Comparison of ENCODE assay signal across 20 cellular contexts in genomic region chr17:80807014-80807413, GRCh38.
"Had no signal": no experiment of that assay in that cellular context is flagged by ENCODE, and none has a peak within 500 bp of the region (broad histone marks: within the 10 kb centered on the region; RNA-seq: fewer than 3 reads in every experiment).

No MANE protein-coding gene starts in this region.

- ATAC-seq: gastrocnemius medialis; heart right ventricle; left cardiac atrium; left lung; left ventricle myocardium superior; lower lobe of right lung; mucosa of descending colon; naive thymus-derived CD8-positive, alpha-beta T cell had no signal

- H3K27me3 ChIP-seq: dorsolateral prefrontal cortex, esophagus squamous epithelium, gastrocnemius medialis, heart right ventricle, left lung had no signal

- H3K4me1 ChIP-seq: gastrocnemius medialis, heart right ventricle, left lung, lower lobe of right lung had no signal

- H3K27ac ChIP-seq: coronary artery, esophagus squamous epithelium, gastrocnemius medialis, heart right ventricle, left lung, lower lobe of right lung had no signal

- H3K4me3 ChIP-seq: coronary artery, dorsolateral prefrontal cortex, esophagus squamous epithelium, gastrocnemius medialis, heart right ventricle, left lung, lower lobe of right lung, mucosa of descending colon had no signal

- DNase-seq: dermis blood vessel endothelial cell; effector CD4-positive, alpha-beta T cell; effector memory CD4-positive, alpha-beta T cell; esophagus squamous epithelium; foreskin fibroblast; foreskin melanocyte; gastrocnemius medialis; glutamatergic neuron; heart right ventricle; hippocampal formation; left cardiac atrium; left lung; left ventricle myocardium superior; lower lobe of right lung; mesenchymal stem cell; mucosa of descending colon; naive B cell; naive thymus-derived CD8-positive, alpha-beta T cell had no signal

- H3K36me3 ChIP-seq: esophagus squamous epithelium, gastrocnemius medialis, left lung, lower lobe of right lung had no signal
